ENCODE assay signal across 9 cellular contexts in genomic region chr22:37681001-37681424, GRCh38. TPM values are rescaled to one million over a fixed set of nuclear protein-coding genes. Genes with fewer than 3 reads are reported as not detected.
A peak's percentile ranks its signal among the peaks of the same experiment; 100 is the strongest.
DNase-seq lines count a peak whose midpoint lies in the region; ATAC-seq and TF ChIP-seq lines count a peak whose summit lies in the region.
"Had no signal": no experiment of that assay in that cellular context is flagged by ENCODE, and none has a peak within 500 bp of the region (broad histone marks: within the 10 kb centered on the region; RNA-seq: fewer than 3 reads in every experiment).

No MANE protein-coding gene starts in this region.

- H3K9me3 ChIP-seq in breast epithelium: no peaks in the 10 kb centered on the region
- no peaks in the 10 kb centered on the region for H3K9me3 ChIP-seq in body of pancreas
- H3K9me3 ChIP-seq: adrenal gland had no signal

- BruUV-seq in MCF 10A (replicated peaks; lab: Mats Ljungman, UMichigan): no TSS peak

- intact Hi-C loops in MCF 10A (cut with micrococcal nuclease): loop anchor here (1.0 to 2.0 kb wide), 3 partner anchors 38 to 112 kb away; no protein-coding TSS in a partner anchor
- intact Hi-C loops in breast epithelium (cut with DNase I; ENCODE audit: low total_unique reads): no loop called here
- intact Hi-C loops in body of pancreas (cut with DNase I): loop anchor here (5.0 kb wide), 1 partner anchor 34 kb away; no protein-coding TSS in a partner anchor

- H3K9me3 Mint-ChIP-seq in MCF 10A (ENCODE audit: unreplicated experiment): no peaks in the 10 kb centered on the region
- no peaks in the 10 kb centered on the region for H3K9me3 Mint-ChIP-seq in type B pancreatic cell

- CTCF ChIA-PET in MCF 10A (lab: Yijun Ruan, JAX): interaction anchor here (0.6 to 9.1 kb wide), 14 partner anchors 9 to 95 kb away, joined by 3 to 113 read pairs (median 3); partner anchors contain the start of gene PDXP

- TF ChIP-seq CTCF in MCF 10A (IDR thresholded peaks at IDR 0.05; ENCODE audit: unreplicated experiment): no peak
- TF ChIP-seq CTCF in breast epithelium (IDR thresholded peaks at IDR 0.05): no peak
- no peak for TF ChIP-seq CTCF in choroid plexus epithelial cell (conservative IDR thresholded peaks at IDR 0.05; ENCODE audit: low read depth, low read length)
- TF ChIP-seq CTCF in type B pancreatic cell (conservative IDR thresholded peaks at IDR 0.05): no peak
- no peak for TF ChIP-seq CTCF in body of pancreas (IDR thresholded peaks at IDR 0.05)

- ATAC-seq in body of pancreas: no peak
- no peak for ATAC-seq in activated CD4-positive, CD25-positive, alpha-beta regulatory T cell treated with anti-CD3 and anti-CD28 coated beads, Interleukin-2, amount 50 U/mL, for 24 hours

- H3K36me3 ChIP-seq in breast epithelium (no peaks in the 10 kb centered on the region), body of pancreas (replicated peaks in 1 of 2; ENCODE audit: insufficient read depth in 1 of 2, low read depth in 2 of 2) (no peaks in the 10 kb centered on the region)

- H3K27ac ChIP-seq in breast epithelium (peak overlapping the region in 1 of 2 donors; percentile 16), body of pancreas (no peak overlapping the region)
- H3K27ac ChIP-seq: adrenal gland, C4-2B had no signal

- H3K4me1 Mint-ChIP-seq in MCF 10A (ENCODE audit: insufficient read depth, unreplicated experiment) (peaks cover 25% of the 10 kb centered on the region), type B pancreatic cell (ENCODE audit: unreplicated experiment) (peaks cover 19% of the 10 kb centered on the region)

- DNase-seq in MCF 10A (ENCODE audit: unreplicated experiment): peak; percentile 36
- DNase-seq in breast epithelium (ENCODE audit: low spot score in 2 of 2): no peak
- peak; percentile 49 for DNase-seq in choroid plexus epithelial cell (ENCODE audit: low read depth)
- DNase-seq in type B pancreatic cell (ENCODE audit: extremely low spot score, unreplicated experiment): no peak
- no peak for DNase-seq in body of pancreas

- H3K36me3 Mint-ChIP-seq in MCF 10A (ENCODE audit: insufficient read depth, unreplicated experiment): peaks cover 31% of the 10 kb centered on the region
- no peaks in the 10 kb centered on the region for H3K36me3 Mint-ChIP-seq in type B pancreatic cell

- TF ChIP-seq POLR2A in breast epithelium (IDR thresholded peaks at IDR 0.05) (no peak), body of pancreas (IDR thresholded peaks at IDR 0.05) (no peak)

- 21 to 81% methylated on average over 2 of the region's 2 CpGs for WGBS in body of pancreas, 2 donors

- H3K4me1 ChIP-seq in breast epithelium (peaks cover 0 to 19% of the 10 kb centered on the region in 2 donors), body of pancreas (peaks cover 28% of the 10 kb centered on the region)

- H3K27ac Mint-ChIP-seq in MCF 10A (ENCODE audit: low read depth, unreplicated experiment) (no peak overlapping the region), type B pancreatic cell (peak overlapping the region; percentile 77)

- H3K4me3 ChIP-seq in breast epithelium (no peak overlapping the region), choroid plexus epithelial cell (ENCODE audit: low read depth, low read length) (no peak overlapping the region), body of pancreas (no peak overlapping the region)
- H3K4me3 ChIP-seq: adrenal gland had no signal

- POLR2A ChIA-PET in MCF 10A (lab: Yijun Ruan, JAX): interaction anchor here (0.6 to 1.6 kb wide), 5 partner anchors 15 to 95 kb away, joined by 3 to 14 read pairs (median 4); partner anchors contain the start of gene PDXP

- H3K27me3 Mint-ChIP-seq in MCF 10A (ENCODE audit: insufficient read depth, unreplicated experiment) (no peaks in the 10 kb centered on the region), type B pancreatic cell (no peaks in the 10 kb centered on the region)

- no peaks in the 10 kb centered on the region for H3K27me3 ChIP-seq in breast epithelium
- no peaks in the 10 kb centered on the region for H3K27me3 ChIP-seq in body of pancreas
- H3K27me3 ChIP-seq: adrenal gland had no signal

- H3K4me3 Mint-ChIP-seq in MCF 10A (ENCODE audit: unreplicated experiment): no peak overlapping the region
- no peak overlapping the region for H3K4me3 Mint-ChIP-seq in type B pancreatic cell

RNA-seq across cellular contexts. Expression of gene NOL12, which starts 5.1 kb away (rescaled TPM):
- total RNA-seq in MCF 10A (2022): 47.1 and 50.8 TPM in 2 replicates
- total RNA-seq in breast epithelium: 10 to 100 TPM; 24.5 to 29.4 (median 24.6) TPM
- 18.5 and 23.9 TPM in 2 replicates for total RNA-seq in type B pancreatic cell (ENCODE audit: low replicate concordance)
- total RNA-seq in body of pancreas: 10 to 100 TPM; 10.4 to 19.1 TPM

RNA-seq across cellular contexts. Expression of gene LGALS1, which starts 5.6 kb away (rescaled TPM):
- 1,407 and 1,635 TPM in 2 replicates for total RNA-seq in MCF 10A (2022)
- 1,000 to 10,000 TPM in 1 of 3 donors, 100 to 1,000 TPM in 2; 621 to 2,412 (median 641) TPM for total RNA-seq in breast epithelium
- total RNA-seq in type B pancreatic cell (ENCODE audit: low replicate concordance): 1.8 and 235 TPM in 2 replicates
- 100 to 1,000 TPM in 1 of 2 donors, 10 to 100 TPM in 1; 90.3 to 325 TPM for total RNA-seq in body of pancreas

RNA-seq across cellular contexts. Expression of gene TRIOBP, which starts 15.8 kb away (rescaled TPM):
- 42.5 and 45.7 TPM in 2 replicates for total RNA-seq in MCF 10A (2022)
- total RNA-seq in breast epithelium: 10 to 100 TPM; 78.3 to 95.0 (median 88.3) TPM
- 42.9 and 47.0 TPM in 2 replicates for total RNA-seq in type B pancreatic cell (ENCODE audit: low replicate concordance)
- 10 to 100 TPM; 65.6 to 76.5 TPM for total RNA-seq in body of pancreas

RNA-seq across cellular contexts. Expression of gene PDXP, which starts 22.5 kb away (rescaled TPM):
- 10.3 and 10.5 TPM in 2 replicates for total RNA-seq in MCF 10A (2022)
- total RNA-seq in breast epithelium: 1 to 10 TPM; 4.2 to 6.9 (median 4.2) TPM
- total RNA-seq in type B pancreatic cell (ENCODE audit: low replicate concordance): 15.6 and 30.2 TPM in 2 replicates
- total RNA-seq in body of pancreas: 10 to 100 TPM in 1 of 2 donors, 1 to 10 TPM in 1; 7.0 to 23.1 TPM

RNA-seq across cellular contexts. Expression of gene SH3BP1, which starts 41.5 kb away (rescaled TPM):
- 1.5 and 1.9 TPM in 2 replicates for total RNA-seq in MCF 10A (2022)
- 1 to 10 TPM; 3.8 to 8.8 (median 7.3) TPM for total RNA-seq in breast epithelium
- 30.0 and 31.1 TPM in 2 replicates for total RNA-seq in type B pancreatic cell (ENCODE audit: low replicate concordance)
- total RNA-seq in body of pancreas: 10 to 100 TPM in 1 of 2 donors, 1 to 10 TPM in 1; 2.0 to 40.0 TPM
- total RNA-seq: myocyte had no signal

Comparison
In these comparisons a context has a peak if more than half of its experiments do, and no peak if none do; other contexts are left out.
1. DNase-seq: peak in MCF 10A (single experiment) and choroid plexus epithelial cell (single experiment); none in breast epithelium (0 of 2), type B pancreatic cell (single experiment) and body of pancreas (0 of 4).